13 cellular contexts compared by ENCODE assay signal in genomic region chr6:130776287-130776925, GRCh38. TPM values are rescaled to one million over a fixed set of nuclear protein-coding genes. Genes with fewer than 3 reads are reported as not detected.
DNase-seq lines count a peak whose midpoint lies in the region; ATAC-seq, FAIRE-seq and TF ChIP-seq lines count a peak whose summit lies in the region.
"Had no signal": no experiment of that assay in that cellular context is flagged by ENCODE, and none has a peak within 500 bp of the region (broad histone marks: within the 10 kb centered on the region; RNA-seq: fewer than 3 reads in every experiment).

No MANE protein-coding gene starts in this region.

- no peak overlapping the region for H3K27ac ChIP-seq in kidney (ENCODE audit: low read depth in 2 of 2, low read length in 2 of 2)
- H3K27ac ChIP-seq: adrenal gland, C4-2B, upper lobe of left lung had no signal

- peak; percentile 88 for ATAC-seq in GM19328 (IDR thresholded peaks at IDR 0.05; ENCODE audit: unreplicated experiment)
- ATAC-seq in HG02938 (IDR thresholded peaks at IDR 0.05; ENCODE audit: unreplicated experiment), result peak; percentile 97

- no peak for FAIRE-seq in kidney (lab: Jason Lieb, UNC)

- CTCF ChIA-PET in GM10248 (lab: Yijun Ruan, JAX), result interaction anchor here (1.5 to 2.3 kb wide), 2 partner anchors 33 to 78 kb away, joined by 4 to 5 read pairs; no protein-coding TSS in a partner anchor

- POLR2A ChIA-PET in GM10248 (lab: Yijun Ruan, JAX), result no interaction called here

- no peaks in the 10 kb centered on the region for H3K36me3 ChIP-seq in kidney (ENCODE audit: control insufficient read depth in 1 of 2, insufficient read depth in 2 of 2, low read length in 2 of 2)
- H3K36me3 ChIP-seq: adrenal gland, upper lobe of left lung had no signal

- H3K9me3 ChIP-seq in kidney (ENCODE audit: control insufficient read depth in 1 of 2, low read length in 2 of 2), result no peaks in the 10 kb centered on the region
- H3K9me3 ChIP-seq: adrenal gland, upper lobe of left lung had no signal

- no peak for TF ChIP-seq CTCF in GM10248 (IDR thresholded peaks at IDR 0.05; ENCODE audit: control extremely low read depth, extremely low read depth, low read depth, missing control alignments)
- no peak for TF ChIP-seq CTCF in kidney (IDR thresholded peaks at IDR 0.05; ENCODE audit: borderline replicate concordance, extremely low read depth, insufficient read depth)

- intact Hi-C loops in kidney (cut with DNase I), result no loop called here

- H3K4me1 ChIP-seq in kidney (ENCODE audit: control insufficient read depth in 1 of 2, insufficient read depth in 1 of 2, low read depth in 1 of 2, low read length in 2 of 2), result no peaks in the 10 kb centered on the region
- H3K4me1 ChIP-seq: adrenal gland, upper lobe of left lung had no signal

- no peak overlapping the region for H3K9ac ChIP-seq in kidney (ENCODE audit: low read length in 2 of 2)

- peak; percentile 59 for DNase-seq in GM10248 (ENCODE audit: extremely low spot score)
- peak; percentile 31 for DNase-seq in M059J (ENCODE audit: low read depth)
- no peak for DNase-seq in kidney
- DNase-seq in NCI-H1694 treated with DMSO at 0.1 percent for 48 hours (lab: John Stamatoyannopoulos, UW), result no peak
- DNase-seq in NCI-H2227 (lab: John Stamatoyannopoulos, UW; ENCODE audit: unreplicated experiment), result no peak
- no peak for DNase-seq in EL
- DNase-seq: adrenal gland, midbrain, NCI-H446 treated with DMSO at 0.1 percent for 48 hours, upper lobe of left lung had no signal

- no peak overlapping the region for H3K4me3 ChIP-seq in kidney (ENCODE audit: low read length in 2 of 2)
- H3K4me3 ChIP-seq: adrenal gland, upper lobe of left lung had no signal

RNA-seq across cellular contexts. Expression of gene SMLR1, which starts 50.8 kb away (rescaled TPM):
- not detected in 2 replicates for total RNA-seq in M059J (2014; rRNA removed; shearing (Covaris generic))
- total RNA-seq in kidney, result 0.16 TPM
- 5.1 TPM for polyA plus RNA-seq in kidney (ENCODE audit: insufficient read depth, low read depth, low replicate concordance)

Comparison
In these comparisons a context has a peak if more than half of its experiments do, and no peak if none do; other contexts are left out.
1. DNase-seq: peak in GM10248 (single experiment) and M059J (single experiment); none in kidney (single experiment), NCI-H1694 treated with DMSO at 0.1 percent for 48 hours (single experiment), NCI-H2227 (single experiment) and EL (single experiment).